21 cellular contexts compared by ENCODE assay signal in the genomic region with DNA sequence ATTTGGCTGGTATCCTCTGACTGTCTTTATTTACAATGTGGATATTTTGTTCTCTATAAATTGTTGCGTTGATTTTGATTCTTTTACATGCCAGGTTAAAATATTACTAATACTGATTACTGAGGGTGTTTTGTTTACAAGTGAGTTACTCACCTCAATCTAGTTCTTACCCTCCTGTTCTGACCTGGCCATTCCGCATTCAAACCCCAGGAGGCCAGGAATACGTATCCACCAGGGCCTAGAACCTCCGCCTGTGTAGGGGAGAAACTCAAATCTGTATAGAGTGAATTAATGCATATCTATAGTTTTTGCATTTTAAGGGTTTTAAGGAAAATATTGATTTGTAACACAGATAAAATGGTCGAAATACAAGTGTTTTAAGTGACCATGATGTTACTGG. TPM values are rescaled to one million over a fixed set of nuclear protein-coding genes. Genes with fewer than 3 reads are reported as not detected.
A peak's percentile ranks its signal among the peaks of the same experiment; 100 is the strongest.
DNase-seq lines count a peak whose midpoint lies in the region; ATAC-seq, FAIRE-seq and TF ChIP-seq lines count a peak whose summit lies in the region.
"Had no signal": no experiment of that assay in that cellular context is flagged by ENCODE, and none has a peak within 500 bp of the region (broad histone marks: within the 10 kb centered on the region; RNA-seq: fewer than 3 reads in every experiment).

No MANE protein-coding gene starts in this region.

- no peak for TF ChIP-seq CTCF in A549 (IDR thresholded peaks at IDR 0.05)
- no peak for TF ChIP-seq CTCF in H9 (conservative IDR thresholded peaks at IDR 0.05)
- no peak for TF ChIP-seq CTCF in WTC11 (IDR thresholded peaks at IDR 0.05)

- H3K27me3 Mint-ChIP-seq in H9 (ENCODE audit: low read depth) (0 out of 2 replicates have a peak, but pooled peaks cover 1% of the 10 kb centered on the region), WTC11 (ENCODE audit: low read depth) (no peaks in the 10 kb centered on the region)

- no peak for TF ChIP-seq EP300 in A549 (IDR thresholded peaks at IDR 0.05)

- 40% methylated on average over 5 of the region's 5 CpGs for WGBS in A549 (ENCODE audit: missing lambda C conversion rate)
- no CpG with 5 or more reads among the region's 5 CpGs for WGBS in H9 (ENCODE audit: extremely low coverage, insufficient read length, low lambda C conversion rate)

- H2BK12ac ChIP-seq in H9 (ENCODE audit: insufficient read length, low read depth, low read length): no peak overlapping the region

- peak overlapping the region in 1 of 2 experiments; percentile 18; a peak in 3 of 5 replicates for H3K4me3 Mint-ChIP-seq in H9
- H3K4me3 Mint-ChIP-seq in WTC11: no peak overlapping the region
- H3K4me3 Mint-ChIP-seq: CD4-positive, alpha-beta T cell had no signal

- no peak overlapping the region for H2BK15ac ChIP-seq in H9 (ENCODE audit: low read depth, low read length)

- H3K23me2 ChIP-seq in H9 (ENCODE audit: insufficient read length, low read depth, low read length, poor library complexity, severe bottlenecking): no peaks in the 10 kb centered on the region

- no peak overlapping the region for H3K9ac ChIP-seq in H9 (ENCODE audit: extremely low read depth, insufficient read length, low read length)
- H3K9ac ChIP-seq in iPS-18a (ENCODE audit: low read length): no peak overlapping the region
- H3K9ac ChIP-seq: BLaER1 treated with 17β-estradiol and CSF1 and Interleukin-3, amounts not matched to agents 10 nM and 100 nM had no signal

- H3K36me3 ChIP-seq in iPS-18a (ENCODE audit: control insufficient read depth, low read depth, low read length): peaks cover 4% of the 10 kb centered on the region
- H3K36me3 ChIP-seq: BLaER1 treated with 17β-estradiol and CSF1 and Interleukin-3, amounts not matched to agents 10 nM and 100 nM had no signal

- peaks cover 8% of the 10 kb centered on the region; the same call in 2 of the 3 replicates for H3K4me1 ChIP-seq in A549
- peaks cover 7% of the 10 kb centered on the region; the same call in 1 of the 2 replicates for H3K4me1 ChIP-seq in H9 (ENCODE audit: insufficient read depth, low read length)
- H3K4me1 ChIP-seq in iPS-18a (ENCODE audit: control insufficient read depth, low read depth, low read length): peaks cover 14% of the 10 kb centered on the region
- H3K4me1 ChIP-seq: BLaER1 treated with 17β-estradiol and CSF1 and Interleukin-3, amounts not matched to agents 10 nM and 100 nM had no signal

- no peaks in the 10 kb centered on the region for H4K20me1 ChIP-seq in H9 (ENCODE audit: control insufficient read depth, insufficient read depth, insufficient read length)
- H4K20me1 ChIP-seq: BLaER1 treated with 17β-estradiol and CSF1 and Interleukin-3, amounts not matched to agents 10 nM and 100 nM had no signal

- H3K4me1 Mint-ChIP-seq in H9 (peaks cover 15 to 24% of the 10 kb centered on the region in 2 experiments), WTC11 (peaks cover 23% of the 10 kb centered on the region)

- peaks cover 23 to 26% (median 23%) of the 10 kb centered on the region in 3 experiments; a peak in 6 of 7 replicates for H3K36me3 Mint-ChIP-seq in H9 (ENCODE audit: insufficient read depth in 1 of 3, low read depth in 3 of 3)
- H3K36me3 Mint-ChIP-seq in WTC11: peaks cover 26% of the 10 kb centered on the region

- H3K27ac ChIP-seq in A549 (0 out of 6 replicates have a peak overlapping the region, but pooled peaks of 1 of the 2 experiments have one; percentile 25), H9 (ENCODE audit: insufficient read length, low read depth, low read length) (peak overlapping the region; percentile 94), iPS-18a (ENCODE audit: low read length) (peak overlapping the region; percentile 25)
- H3K27ac ChIP-seq: BLaER1 treated with 17β-estradiol and CSF1 and Interleukin-3, amounts not matched to agents 10 nM and 100 nM had no signal

- no peak overlapping the region for H3T11ph ChIP-seq in H9 (ENCODE audit: low read length)

- peaks cover 11 to 14% of the 10 kb centered on the region in 2 experiments for H3K9me3 Mint-ChIP-seq in H9
- peaks cover 7% of the 10 kb centered on the region for H3K9me3 Mint-ChIP-seq in WTC11

- H3K23ac ChIP-seq in H9 (ENCODE audit: insufficient read length, low read depth, low read length): no peak overlapping the region

- H4K8ac ChIP-seq in H9 (replicated peaks; ENCODE audit: insufficient read length, low read depth, low read length): no peak overlapping the region

- no peak overlapping the region for H3K4ac ChIP-seq in H9 (ENCODE audit: low read depth, low read length)

- DNase-seq in A549 (ENCODE audit: low read depth in 1 of 2, low spot score in 1 of 2) (peak in 1 of 2 experiments; percentile 36), H9 (peak; percentile 61), WTC11 (ENCODE audit: low spot score) (no peak), NCI-H446 treated with DMSO at 0.1 percent for 48 hours (lab: John Stamatoyannopoulos, UW) (no peak)
- DNase-seq in activated CD8-positive, alpha-beta memory T cell treated with anti-CD3 and anti-CD28 coated beads, Interleukin-2, amount 50 U/mL, for 48 hours: no peak
- DNase-seq: 8988T; ACHN; CD4-positive, alpha-beta T cell; DMS153; DMS79 treated with DMSO at 0.1 percent for 48 hours; EL; GDM1 had no signal

- H3K27ac Mint-ChIP-seq in H9: peak overlapping the region; percentile 95 to 97 (median 95)
- peak overlapping the region; percentile 96 for H3K27ac Mint-ChIP-seq in WTC11
- H3K27ac Mint-ChIP-seq: CD4-positive, alpha-beta T cell had no signal

- no peak overlapping the region for H3K56ac ChIP-seq in H9 (ENCODE audit: insufficient read length, low read depth, low read length)

- H3K4me2 ChIP-seq in A549 (peak overlapping the region; percentile 27; the same call in 2 of the 3 replicates), H9 (ENCODE audit: insufficient read depth, insufficient read length, low read length) (peak overlapping the region; percentile 6)
- H3K4me2 ChIP-seq: BLaER1 treated with 17β-estradiol and CSF1 and Interleukin-3, amounts not matched to agents 10 nM and 100 nM had no signal

- H3K9me3 ChIP-seq in A549: no peaks in the 10 kb centered on the region
- no peaks in the 10 kb centered on the region for H3K9me3 ChIP-seq in H9 (ENCODE audit: control insufficient read depth, low read depth, low read length)
- no peaks in the 10 kb centered on the region for H3K9me3 ChIP-seq in iPS-18a (ENCODE audit: control insufficient read depth, low read depth, low read length)

- H3K79me1 ChIP-seq in H9 (ENCODE audit: insufficient read depth, low read depth, low read length, poor library complexity, severe bottlenecking): no peaks in the 10 kb centered on the region

- H4K91ac ChIP-seq in H9 (ENCODE audit: insufficient read length, low read depth, low read length): no peak overlapping the region

- no peak overlapping the region for H2BK5ac ChIP-seq in H9 (ENCODE audit: insufficient read length, low read length)

- H2AK5ac ChIP-seq in H9 (ENCODE audit: insufficient read length, low read length): no peak overlapping the region

- TF ChIP-seq POLR2A in A549 (IDR thresholded peaks at IDR 0.05; ENCODE audit: low read length): no peak

- peak overlapping the region; percentile 90; the same call in 1 of the 2 replicates for H3K14ac ChIP-seq in H9 (ENCODE audit: insufficient read depth, low read length)

- CTCF ChIA-PET in A549 (lab: Yijun Ruan, JAX): interaction anchor here (0.9 kb wide), 1 partner anchor 61 kb away, joined by 3 read pairs; no protein-coding TSS in a partner anchor
- CTCF ChIA-PET in WTC11 (lab: Charles Lee): interaction anchor here (0.6 to 1.9 kb wide), 5 partner anchors 17 to 465 kb away, joined by 3 to 6 read pairs (median 3); no protein-coding TSS in a partner anchor

- H3K4me3 ChIP-seq in A549 (no peak overlapping the region), iPS-18a (ENCODE audit: low read length) (no peak overlapping the region)
- H3K4me3 ChIP-seq: BLaER1 treated with 17β-estradiol and CSF1 and Interleukin-3, amounts not matched to agents 10 nM and 100 nM had no signal

- no peak overlapping the region for H2BK20ac ChIP-seq in H9 (ENCODE audit: low read depth, low read length, poor library complexity, severe bottlenecking)

- no peak overlapping the region for H2AFZ ChIP-seq in H9 (ENCODE audit: low read length)

- H2BK120ac ChIP-seq in H9 (ENCODE audit: low read depth, low read length, poor library complexity, severe bottlenecking): no peak overlapping the region

- no peak for TF ChIP-seq RAD21 in A549 (conservative IDR thresholded peaks at IDR 0.05 in 1 of 2, IDR thresholded peaks at IDR 0.05 in 1 of 2)

- no peak overlapping the region for H3K18ac ChIP-seq in H9 (ENCODE audit: insufficient read length, low read depth, low read length)

- peak overlapping the region; percentile 98 for H4K5ac ChIP-seq in H9 (ENCODE audit: insufficient read length, low read depth, low read length)

- H3K79me2 ChIP-seq in H9 (ENCODE audit: insufficient read depth, low read length): peaks cover 19% of the 10 kb centered on the region

- POLR2A ChIA-PET in A549 (lab: Yijun Ruan, JAX): no interaction called here
- POLR2A ChIA-PET in WTC11 (lab: Charles Lee): no interaction called here

- FAIRE-seq in A549 (lab: Jason Lieb, UNC): no peak
- FAIRE-seq: GM12892, GM19239, H54, HepG2 had no signal

- peak in 1 of 2 experiments; percentile 38; a peak in 2 of 6 replicates for ATAC-seq in A549
- peak; percentile 14 for ATAC-seq in WTC11
- no peak for ATAC-seq in GM18867 (IDR thresholded peaks at IDR 0.05; ENCODE audit: unreplicated experiment)
- ATAC-seq in HG03354 (IDR thresholded peaks at IDR 0.05; ENCODE audit: poor library complexity, severe bottlenecking, unreplicated experiment): no peak
- ATAC-seq: HepG2 had no signal

- H3K27me3 ChIP-seq in H9 (ENCODE audit: insufficient read depth, low read length): no peaks in the 10 kb centered on the region
- H3K27me3 ChIP-seq in iPS-18a (ENCODE audit: control insufficient read depth, insufficient read depth, low read length): no peaks in the 10 kb centered on the region
- H3K27me3 ChIP-seq: BLaER1 treated with 17β-estradiol and CSF1 and Interleukin-3, amounts not matched to agents 10 nM and 100 nM had no signal

TF ChIP-seq in WTC11, 78 proteins besides CTCF, POLR2A, EP300 and RAD21 (continues in another document):
- TF ChIP-seq NR3C1 (CRISPR knock-in tag; conservative IDR thresholded peaks at IDR 0.05; ENCODE audit: low read depth) (no peak), FOXK1 (CRISPR knock-in tag; IDR thresholded peaks at IDR 0.05) (no peak)

RNA-seq across cellular contexts. Expression of gene ZFP42, which starts 2.6 kb away (rescaled TPM):
- polyA plus RNA-seq in A549 (2011; rRNA removed) (not detected in 2 replicates), A549 (2017; fragmentation: RNase III; extraction: RNeasy Plus Mini Kit Qiagen cat#74134 plus additional on column Dnase treatment) (not detected in 3 replicates)
- polyA plus RNA-seq in A549 (2012; cell fraction: cytosol; rRNA removed): not detected in 2 replicates
- polyA plus RNA-seq in A549 (2012; cell fraction: nucleus; rRNA removed): not detected in 2 replicates
- polyA minus RNA-seq in A549 (2011; rRNA and poly(A)+ RNA removed): not detected in 2 replicates
- total RNA-seq in H9 (2021) (191 and 193 TPM in 2 replicates), WTC11 (2021) (120 to 128 TPM (median 122 TPM) in 3 replicates)
- total RNA-seq: CD4-positive, alpha-beta T cell; HepG2; HT-29 had no signal
- polyA plus RNA-seq: HepG2 had no signal
